In the genomic region with DNA sequence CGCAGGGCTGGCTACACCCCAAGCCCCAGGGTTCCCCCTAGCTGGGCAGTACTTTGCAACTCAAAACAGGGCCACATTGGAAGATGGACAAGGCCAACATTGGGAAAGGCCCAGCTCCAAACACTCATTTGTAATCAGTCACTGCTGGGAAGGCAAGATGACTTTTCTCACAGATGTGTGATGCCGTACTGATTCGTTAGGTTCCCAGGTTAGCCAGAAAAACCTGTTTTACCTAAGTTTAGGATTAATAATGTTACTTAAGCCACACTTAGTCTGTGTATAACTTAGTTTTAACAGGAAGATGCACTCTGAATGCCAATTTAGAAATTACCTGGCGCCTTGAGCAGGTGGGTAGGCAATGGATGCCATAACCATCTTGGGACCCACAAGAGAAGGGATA, we compare ENCODE assay signal across 20 cellular contexts.
"Had no signal": no experiment of that assay in that cellular context is flagged by ENCODE, and none has a peak within 500 bp of the region (broad histone marks: within the 10 kb centered on the region; RNA-seq: fewer than 3 reads in every experiment).

No MANE protein-coding gene starts in this region.

- H3K27me3 ChIP-seq: cardiac muscle cell, foreskin keratinocyte, right atrium auricular region had no signal

- H3K27ac ChIP-seq: cardiac muscle cell, foreskin keratinocyte, right atrium auricular region had no signal

- H3K9me3 ChIP-seq: right atrium auricular region had no signal

- H3K4me2 ChIP-seq: smooth muscle cell had no signal

- ATAC-seq: activated CD4-positive, CD25-positive, alpha-beta regulatory T cell treated with anti-CD3 and anti-CD28 coated beads, Interleukin-2, amount 50 U/mL, for 24 hours; foreskin keratinocyte; left ventricle myocardium superior; natural killer cell treated with Interleukin-12 subunit alpha and Interleukin-12 subunit beta and Interleukin-15 and Interleukin-18, amount 100 ng/mL, for 72 hours had no signal

- DNase-seq: activated CD4-positive, alpha-beta T cell treated with anti-CD3 and anti-CD28 coated beads, Interleukin-2, amount 50 U/mL, for 1 hour; activated CD8-positive, alpha-beta memory T cell treated with anti-CD3 and anti-CD28 coated beads for 24 hours; activated naive CD4-positive, alpha-beta T cell; foreskin keratinocyte; kidney glomerular epithelial cell; left ventricle myocardium superior; mesendoderm; occipital lobe; stimulated activated CD4-positive, alpha-beta T cell treated with anti-CD3 and anti-CD28 coated beads, Interleukin-4, amount 100 ng/mL, for 4 hours; stimulated activated CD8-positive, alpha-beta memory T cell treated with anti-CD3 and anti-CD28 coated beads, Interleukin-4, amount 100 ng/mL, for 48 hours; stimulated activated naive CD4-positive, alpha-beta T cell treated with Interleukin-2 at 50 U/mL for 16 hours; SW 1271 had no signal

- H3K4me1 ChIP-seq: foreskin keratinocyte had no signal

- FAIRE-seq: astrocyte, endometrium, TTC549 had no signal

- H3K4me3 ChIP-seq: cardiac muscle cell, right atrium auricular region, smooth muscle cell had no signal
